In genomic region chr2:226904592-226904991, GRCh38 we compare ENCODE assay signal across 12 cellular contexts.
DNase-seq lines count a peak whose midpoint lies in the region; ATAC-seq and FAIRE-seq lines count a peak whose summit lies in the region.
"Had no signal": no experiment of that assay in that cellular context is flagged by ENCODE, and none has a peak within 500 bp of the region (broad histone marks: within the 10 kb centered on the region; RNA-seq: fewer than 3 reads in every experiment).

No MANE protein-coding gene starts in this region.

- peak; percentile 37 for ATAC-seq in GM19463 (IDR thresholded peaks at IDR 0.05; ENCODE audit: unreplicated experiment)
- peak; percentile 56 for ATAC-seq in HG03039 (IDR thresholded peaks at IDR 0.05; ENCODE audit: unreplicated experiment)

- intact Hi-C loops in head of caudate nucleus (cut with DNase I): no loop called here

- no peak for DNase-seq in GM18507 (ENCODE audit: extremely low spot score, insufficient read length, low read depth)
- peak; percentile 40 to 49 for DNase-seq in activated T-cell treated with anti-CD3 and anti-CD28 coated beads, Interleukin-2, amount 50 U/mL, for 48 hours
- DNase-seq in inferior parietal cortex (ENCODE audit: extremely low spot score): no peak
- DNase-seq in SHP77 treated with DMSO at 0.1 percent for 48 hours (lab: John Stamatoyannopoulos, UW): no peak
- DNase-seq in head of caudate nucleus: no peak
- DNase-seq in GF-D8 (lab: John Stamatoyannopoulos, UW): no peak
- DNase-seq: NK-92 treated with Interleukin-12 subunit alpha and Interleukin-12 subunit beta, amount 100 ng/mL, for 24 hours; stimulated activated CD4-positive, alpha-beta T cell treated with anti-CD3 and anti-CD28 coated beads, Interleukin-4, amount 100 ng/mL, for 4 hours; uterus had no signal

- peak; percentile 81 for FAIRE-seq in GM18507 (lab: Jason Lieb, UNC)
- FAIRE-seq: TTC549 had no signal

Comparison
In these comparisons a context has a peak if more than half of its experiments do, and no peak if none do; other contexts are left out.
1. DNase-seq: peak in activated T-cell treated with anti-CD3 and anti-CD28 coated beads, Interleukin-2, amount 50 U/mL, for 48 hours (2 of 2); none in GM18507 (single experiment), inferior parietal cortex (single experiment), SHP77 treated with DMSO at 0.1 percent for 48 hours (single experiment), head of caudate nucleus (0 of 42) and GF-D8 (single experiment).